In the genomic region with DNA sequence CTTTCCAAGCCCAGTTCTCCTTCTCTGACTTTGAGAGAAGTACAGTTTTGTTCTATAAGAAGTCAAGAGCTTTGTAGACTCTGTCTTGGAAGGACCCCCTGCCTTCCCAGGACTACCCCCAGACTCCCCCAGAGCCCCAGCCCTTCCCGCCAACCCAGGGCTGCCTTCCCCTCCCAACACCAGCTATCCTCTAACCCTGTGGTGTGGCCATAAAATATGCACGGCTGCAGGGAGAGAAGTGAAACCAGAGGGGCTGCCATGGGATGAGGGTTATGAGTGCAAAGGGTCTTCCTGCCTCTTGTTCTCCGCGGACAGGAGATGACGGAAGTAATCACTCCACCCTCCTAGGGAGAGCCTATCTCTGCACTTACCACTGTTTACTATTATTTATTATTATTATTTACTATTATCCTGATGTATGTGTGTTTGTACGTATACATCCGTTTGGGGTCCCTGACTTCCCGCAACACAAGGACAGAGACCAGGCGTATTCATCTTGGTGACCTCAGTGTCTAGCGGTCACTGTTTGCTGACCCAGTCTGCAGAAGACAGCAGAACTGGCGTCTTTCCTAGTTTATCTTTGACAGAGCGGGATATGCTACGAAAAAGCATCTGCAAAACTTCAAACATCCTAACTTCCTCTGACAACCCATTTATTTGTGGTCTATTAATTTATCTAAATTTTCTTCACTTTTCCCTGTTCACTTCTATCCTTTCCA, we compare ENCODE assay signal across 1 cellular context.
TF ChIP-seq lines count a peak whose summit lies in the region.

No MANE protein-coding gene starts in this region.

TF ChIP-seq in GM23338, 12 proteins besides CTCF, POLR2A, EP300 and RAD21 (continued from another document):
- TF ChIP-seq, protein P1, sequence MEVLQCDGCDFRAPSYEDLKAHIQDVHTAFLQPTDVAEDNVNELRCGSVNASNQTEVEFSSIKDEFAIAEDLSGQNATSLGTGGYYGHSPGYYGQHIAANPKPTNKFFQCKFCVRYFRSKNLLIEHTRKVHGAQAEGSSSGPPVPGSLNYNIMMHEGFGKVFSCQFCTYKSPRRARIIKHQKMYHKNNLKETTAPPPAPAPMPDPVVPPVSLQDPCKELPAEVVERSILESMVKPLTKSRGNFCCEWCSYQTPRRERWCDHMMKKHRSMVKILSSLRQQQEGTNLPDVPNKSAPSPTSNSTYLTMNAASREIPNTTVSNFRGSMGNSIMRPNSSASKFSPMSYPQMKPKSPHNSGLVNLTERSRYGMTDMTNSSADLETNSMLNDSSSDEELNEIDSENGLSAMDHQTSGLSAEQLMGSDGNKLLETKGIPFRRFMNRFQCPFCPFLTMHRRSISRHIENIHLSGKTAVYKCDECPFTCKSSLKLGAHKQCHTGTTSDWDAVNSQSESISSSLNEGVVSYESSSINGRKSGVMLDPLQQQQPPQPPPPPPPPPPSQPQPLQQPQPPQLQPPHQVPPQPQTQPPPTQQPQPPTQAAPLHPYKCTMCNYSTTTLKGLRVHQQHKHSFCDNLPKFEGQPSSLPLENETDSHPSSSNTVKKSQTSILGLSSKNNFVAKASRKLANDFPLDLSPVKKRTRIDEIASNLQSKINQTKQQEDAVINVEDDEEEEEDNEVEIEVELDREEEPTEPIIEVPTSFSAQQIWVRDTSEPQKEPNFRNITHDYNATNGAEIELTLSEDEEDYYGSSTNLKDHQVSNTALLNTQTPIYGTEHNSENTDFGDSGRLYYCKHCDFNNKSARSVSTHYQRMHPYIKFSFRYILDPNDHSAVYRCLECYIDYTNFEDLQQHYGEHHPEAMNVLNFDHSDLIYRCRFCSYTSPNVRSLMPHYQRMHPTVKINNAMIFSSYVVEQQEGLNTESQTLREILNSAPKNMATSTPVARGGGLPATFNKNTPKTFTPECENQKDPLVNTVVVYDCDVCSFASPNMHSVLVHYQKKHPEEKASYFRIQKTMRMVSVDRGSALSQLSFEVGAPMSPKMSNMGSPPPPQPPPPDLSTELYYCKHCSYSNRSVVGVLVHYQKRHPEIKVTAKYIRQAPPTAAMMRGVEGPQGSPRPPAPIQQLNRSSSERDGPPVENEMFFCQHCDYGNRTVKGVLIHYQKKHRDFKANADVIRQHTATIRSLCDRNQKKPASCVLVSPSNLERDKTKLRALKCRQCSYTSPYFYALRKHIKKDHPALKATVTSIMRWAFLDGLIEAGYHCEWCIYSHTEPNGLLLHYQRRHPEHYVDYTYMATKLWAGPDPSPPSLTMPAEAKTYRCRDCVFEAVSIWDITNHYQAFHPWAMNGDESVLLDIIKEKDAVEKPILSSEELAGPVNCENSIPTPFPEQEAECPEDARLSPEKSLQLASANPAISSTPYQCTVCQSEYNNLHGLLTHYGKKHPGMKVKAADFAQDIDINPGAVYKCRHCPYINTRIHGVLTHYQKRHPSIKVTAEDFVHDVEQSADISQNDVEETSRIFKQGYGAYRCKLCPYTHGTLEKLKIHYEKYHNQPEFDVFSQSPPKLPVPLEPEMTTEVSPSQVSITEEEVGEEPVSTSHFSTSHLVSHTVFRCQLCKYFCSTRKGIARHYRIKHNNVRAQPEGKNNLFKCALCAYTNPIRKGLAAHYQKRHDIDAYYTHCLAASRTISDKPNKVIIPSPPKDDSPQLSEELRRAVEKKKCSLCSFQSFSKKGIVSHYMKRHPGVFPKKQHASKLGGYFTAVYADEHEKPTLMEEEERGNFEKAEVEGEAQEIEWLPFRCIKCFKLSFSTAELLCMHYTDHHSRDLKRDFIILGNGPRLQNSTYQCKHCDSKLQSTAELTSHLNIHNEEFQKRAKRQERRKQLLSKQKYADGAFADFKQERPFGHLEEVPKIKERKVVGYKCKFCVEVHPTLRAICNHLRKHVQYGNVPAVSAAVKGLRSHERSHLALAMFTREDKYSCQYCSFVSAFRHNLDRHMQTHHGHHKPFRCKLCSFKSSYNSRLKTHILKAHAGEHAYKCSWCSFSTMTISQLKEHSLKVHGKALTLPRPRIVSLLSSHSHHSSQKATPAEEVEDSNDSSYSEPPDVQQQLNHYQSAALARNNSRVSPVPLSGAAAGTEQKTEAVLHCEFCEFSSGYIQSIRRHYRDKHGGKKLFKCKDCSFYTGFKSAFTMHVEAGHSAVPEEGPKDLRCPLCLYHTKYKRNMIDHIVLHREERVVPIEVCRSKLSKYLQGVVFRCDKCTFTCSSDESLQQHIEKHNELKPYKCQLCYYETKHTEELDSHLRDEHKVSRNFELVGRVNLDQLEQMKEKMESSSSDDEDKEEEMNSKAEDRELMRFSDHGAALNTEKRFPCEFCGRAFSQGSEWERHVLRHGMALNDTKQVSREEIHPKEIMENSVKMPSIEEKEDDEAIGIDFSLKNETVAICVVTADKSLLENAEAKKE (CRISPR knock-in tag; IDR thresholded peaks at IDR 0.05), result no peak
- TF ChIP-seq ZNF114 (CRISPR knock-in tag; IDR thresholded peaks at IDR 0.05), result no peak
